In genomic region chr10:81957976-81958375, GRCh38 we compare ENCODE assay signal across 1 cellular context.
TF ChIP-seq lines count a peak whose summit lies in the region.

No MANE protein-coding gene starts in this region.

TF ChIP-seq in GM23338, 12 proteins besides CTCF, POLR2A, EP300 and RAD21 (continued from another document):
- TF ChIP-seq ZNF462 (CRISPR knock-in tag; IDR thresholded peaks at IDR 0.05) (no peak), NANOG (IDR thresholded peaks at IDR 0.05; ENCODE audit: borderline replicate concordance) (no peak), CREB1 (CRISPR knock-in tag; IDR thresholded peaks at IDR 0.05; ENCODE audit: low read depth) (no peak)
